ENCODE assay signal across 7 cellular contexts in the genomic region with DNA sequence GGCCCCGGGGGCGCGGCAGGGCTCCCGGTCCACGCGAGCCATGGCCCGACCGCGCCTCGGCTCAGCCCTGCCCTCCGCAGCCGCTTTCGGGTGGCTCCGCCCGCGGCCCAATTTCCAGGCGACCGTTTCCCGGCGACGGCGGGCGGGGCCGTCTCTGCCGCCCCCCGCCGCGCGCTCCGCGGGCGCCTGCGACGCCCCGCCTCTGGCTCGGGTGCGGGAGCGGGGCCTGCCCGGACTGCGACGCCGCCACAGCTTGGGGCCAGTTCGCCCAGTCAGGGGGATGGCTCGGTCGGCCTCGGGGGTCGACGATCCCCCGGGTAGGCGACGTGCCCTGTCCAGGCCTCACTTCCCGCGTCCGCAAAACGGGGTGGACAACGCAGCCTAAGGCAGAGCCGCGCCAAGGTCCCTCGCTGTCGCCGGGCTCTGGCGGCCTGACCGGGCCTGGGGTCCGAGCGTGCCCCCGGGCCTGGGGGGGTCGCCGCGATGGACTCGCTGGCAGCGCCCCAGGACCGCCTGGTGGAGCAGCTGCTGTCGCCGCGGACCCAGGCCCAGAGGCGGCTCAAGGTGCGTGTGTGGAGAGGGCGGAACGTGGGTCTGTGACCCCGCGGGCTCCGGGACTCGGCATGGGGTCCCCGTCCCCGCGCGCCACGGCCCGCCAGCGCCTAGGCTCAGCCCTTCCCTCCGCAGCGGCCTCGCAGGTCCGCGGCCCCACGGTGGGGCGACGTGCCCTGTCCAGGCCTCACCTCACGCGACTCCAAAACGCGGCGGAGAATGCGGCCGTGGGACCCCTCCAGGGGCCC.
DNase-seq lines count a peak whose midpoint lies in the region; ATAC-seq and TF ChIP-seq lines count a peak whose summit lies in the region.

No MANE protein-coding gene starts in this region.

- peak; percentile 9 for ATAC-seq in GM21786 (IDR thresholded peaks at IDR 0.05; ENCODE audit: unreplicated experiment)

- H3K9me3 ChIP-seq in OCI-LY1 (ENCODE audit: low read length) = no peaks in the 10 kb centered on the region

- no peak overlapping the region for H2AFZ ChIP-seq in OCI-LY1 (ENCODE audit: low read length)

- H3K27ac ChIP-seq in OCI-LY1 (ENCODE audit: low read depth, low read length, poor library complexity, severe bottlenecking) = no peak overlapping the region

- H3K4me1 ChIP-seq in OCI-LY1 (ENCODE audit: insufficient read depth, low read length, severe bottlenecking) = peaks cover 11% of the 10 kb centered on the region

- H3K9ac ChIP-seq in OCI-LY1 (ENCODE audit: low read length) = no peak overlapping the region; the same call in 1 of the 2 replicates

- no peaks in the 10 kb centered on the region for H3F3A ChIP-seq in OCI-LY1 (ENCODE audit: insufficient read depth, low read length)

- H3K4me3 ChIP-seq in OCI-LY1 (ENCODE audit: low read depth, low read length, poor library complexity, severe bottlenecking) (peak overlapping the region; percentile 56), foreskin fibroblast (ENCODE audit: low read depth in 1 of 2, low read length in 2 of 2) (peak overlapping the region; percentile 63 to 71)

- peak overlapping the region; percentile 86 for H3K4me2 ChIP-seq in OCI-LY1 (ENCODE audit: low read length)

- no peak for TF ChIP-seq CTCF in OCI-LY1 (IDR thresholded peaks at IDR 0.05; ENCODE audit: low read length)
- TF ChIP-seq CTCF in foreskin fibroblast (IDR thresholded peaks at IDR 0.05; ENCODE audit: low read depth, low read length) = no peak

- no peaks in the 10 kb centered on the region for H3K36me3 ChIP-seq in OCI-LY1 (ENCODE audit: insufficient read depth, low read length)

- no peak for DNase-seq in foreskin fibroblast
- DNase-seq in retina = peak; percentile 57
- DNase-seq in KG1 (lab: John Stamatoyannopoulos, UW) = no peak
- no peak for DNase-seq in NCI-H446 treated with DMSO at 0.1 percent for 48 hours (lab: John Stamatoyannopoulos, UW)
- DNase-seq in SW480 (ENCODE audit: low spot score) = no peak

- H4K20me1 ChIP-seq in OCI-LY1 (ENCODE audit: insufficient read depth, low read length) = no peaks in the 10 kb centered on the region

- H3K9me2 ChIP-seq in OCI-LY1 (ENCODE audit: low read depth, low read length) = no peaks in the 10 kb centered on the region

- peaks cover 10% of the 10 kb centered on the region; the same call in 1 of the 2 replicates for H3K27me3 ChIP-seq in OCI-LY1 (ENCODE audit: insufficient read depth, low read length)

- H3K79me2 ChIP-seq in OCI-LY1 (ENCODE audit: insufficient read depth, low read length) = no peaks in the 10 kb centered on the region
